ENCODE assay signal across 8 cellular contexts in the genomic region with DNA sequence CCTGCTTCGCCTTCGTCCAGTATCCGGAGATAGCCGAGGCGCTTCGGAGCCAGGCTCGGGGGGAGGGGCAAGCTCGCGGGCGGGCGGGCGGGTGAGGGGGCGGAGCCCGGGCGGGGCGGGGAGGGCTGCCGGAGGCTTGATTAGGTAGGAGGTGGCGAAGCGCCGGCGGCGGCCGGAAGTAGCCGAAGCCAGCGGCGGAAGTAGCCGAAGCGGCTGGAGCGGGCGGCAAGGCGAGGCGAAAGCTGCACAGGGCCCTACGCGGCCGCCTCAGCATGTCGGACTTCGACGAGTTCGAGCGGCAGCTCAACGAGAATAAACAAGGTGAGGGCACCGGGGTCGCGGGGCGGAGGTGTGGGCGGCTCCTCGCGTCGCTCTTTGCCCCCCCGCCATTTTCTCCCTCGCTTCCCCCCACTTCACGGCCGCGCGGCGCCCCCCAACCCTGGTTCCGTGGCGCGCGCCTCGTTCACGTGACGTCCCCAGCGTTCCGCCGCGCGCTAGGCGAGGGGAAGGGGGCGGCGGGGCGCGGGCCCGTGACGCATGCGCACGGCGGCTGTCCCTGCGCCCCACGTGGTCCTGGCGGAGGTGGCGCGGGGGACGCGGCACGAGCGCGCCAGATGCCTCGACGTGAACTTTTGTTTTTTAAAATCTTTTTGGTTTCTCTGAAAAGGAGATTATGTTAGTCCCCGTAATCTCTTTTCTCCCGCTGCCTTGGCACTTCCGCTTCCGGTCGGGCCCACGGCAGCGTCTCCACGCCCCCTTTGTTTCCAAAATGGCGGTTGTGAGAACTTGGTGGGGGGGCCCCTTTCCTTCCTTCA. TPM values are rescaled to one million over a fixed set of nuclear protein-coding genes. Genes with fewer than 3 reads are reported as not detected.
A peak's percentile ranks its signal among the peaks of the same experiment; 100 is the strongest.
DNase-seq lines count a peak whose midpoint lies in the region; FAIRE-seq and TF ChIP-seq lines count a peak whose summit lies in the region.

A gene (plus strand): TSS at position 203 of the 815 bp plus-strand sequence. CDS start 70 bp downstream, at position 273.

- no peaks in the 10 kb centered on the region for H3K9me3 ChIP-seq in ES-I3 (ENCODE audit: control insufficient read depth, insufficient read depth, low read length)
- H3K9me3 ChIP-seq in Loucy (ENCODE audit: insufficient read depth, low read depth, low read length) = no peaks in the 10 kb centered on the region
- H3K9me3 ChIP-seq in SJSA1 (replicated peaks) = no peaks in the 10 kb centered on the region
- H3K9me3 ChIP-seq in neutrophil = no peaks in the 10 kb centered on the region

- peak within 1 kb of the TSS; percentile 94 for H3K4me2 ChIP-seq in Loucy (ENCODE audit: low read depth, low read length, poor library complexity, severe bottlenecking)

- no peaks in the 10 kb centered on the region for H3F3A ChIP-seq in Loucy (ENCODE audit: low read depth)

- FAIRE-seq in H54 (lab: Jason Lieb, UNC) (no peak), frontal cortex (lab: Jason Lieb, UNC) (no peak)

- DNase-seq in H54 (ENCODE audit: insufficient read length, low spot score) = peak; percentile 95
- DNase-seq in SJSA1 (ENCODE audit: low read depth in 1 of 2, low spot score in 2 of 2) = peak; percentile 87 to 97
- DNase-seq in activated naive CD4-positive, alpha-beta T cell (lab: John Stamatoyannopoulos, UW) = peak; percentile 94 to 98 (median 96)
- peak; percentile 97 to 99 for DNase-seq in frontal cortex (ENCODE audit: low spot score in 2 of 2)
- DNase-seq in substantia nigra (lab: John Stamatoyannopoulos, UW) = peak; percentile 62 to 99 (median 95)

- H3K9ac ChIP-seq in ES-I3 (ENCODE audit: low read depth, low read length) (peak within 1 kb of the TSS; percentile 96), Loucy (ENCODE audit: low read depth, low read length, poor library complexity, severe bottlenecking) (peak within 1 kb of the TSS; percentile 95)

- H4K20me1 ChIP-seq in Loucy (ENCODE audit: insufficient read depth, low read length, poor library complexity, severe bottlenecking) = peaks cover 46% of the 10 kb centered on the region

- peak within 1 kb of the TSS; percentile 92 for H3K27ac ChIP-seq in SJSA1
- H3K27ac ChIP-seq in neutrophil = peak within 1 kb of the TSS; percentile 96
- peak within 1 kb of the TSS; percentile 97 for H3K27ac ChIP-seq in substantia nigra (ENCODE audit: low read depth, low read length, poor library complexity, severe bottlenecking)

- peak within 1 kb of the TSS; percentile 79 for H2AFZ ChIP-seq in Loucy (ENCODE audit: low read length)

- TF ChIP-seq POLR2A in H54 (IDR thresholded peaks at IDR 0.05; ENCODE audit: low read depth, low read length) = peak; percentile 88

- peak within 1 kb of the TSS; percentile 87 for H3K4me3 ChIP-seq in Loucy (ENCODE audit: low read length, poor library complexity, severe bottlenecking)
- peak within 1 kb of the TSS; percentile 89 for H3K4me3 ChIP-seq in SJSA1
- peak within 1 kb of the TSS; percentile 71 to 100 for H3K4me3 ChIP-seq in neutrophil (ENCODE audit: low read depth in 1 of 2, low read length in 1 of 2)

- H3K27me3 ChIP-seq in Loucy (ENCODE audit: insufficient read depth, low read length, poor library complexity, severe bottlenecking) (peaks cover 4% of the 10 kb centered on the region), SJSA1 (replicated peaks) (no peaks in the 10 kb centered on the region), neutrophil (no peaks in the 10 kb centered on the region)

- TF ChIP-seq CTCF in Loucy (conservative IDR thresholded peaks at IDR 0.05; ENCODE audit: low read length) (no peak), neutrophil (IDR thresholded peaks at IDR 0.05) (no peak)

- H3K79me2 ChIP-seq in Loucy (ENCODE audit: insufficient read depth, low read length) = peaks cover 51% of the 10 kb centered on the region

- peaks cover 18% of the 10 kb centered on the region for H3K4me1 ChIP-seq in ES-I3 (ENCODE audit: insufficient read depth, low read length)
- peaks cover 33% of the 10 kb centered on the region for H3K4me1 ChIP-seq in Loucy (ENCODE audit: insufficient read depth, low read length, poor library complexity, severe bottlenecking)
- H3K4me1 ChIP-seq in SJSA1 (replicated peaks) = peaks cover 14% of the 10 kb centered on the region; the same call in 1 of the 2 replicates
- peaks cover 29 to 36% of the 10 kb centered on the region in 2 experiments for H3K4me1 ChIP-seq in neutrophil (ENCODE audit: control insufficient read depth in 1 of 2, insufficient read depth in 1 of 2, low read depth in 1 of 2, low read length in 1 of 2)

- no peaks in the 10 kb centered on the region for H3K9me2 ChIP-seq in Loucy (replicated peaks; ENCODE audit: low read depth, low read length)

- H3K36me3 ChIP-seq in ES-I3 (ENCODE audit: insufficient read depth, low read length) (no peaks in the 10 kb centered on the region), Loucy (ENCODE audit: insufficient read depth, low read length) (peaks cover 10% of the 10 kb centered on the region; the same call in 1 of the 2 replicates), SJSA1 (peaks cover 34% of the 10 kb centered on the region), neutrophil (peaks cover 20% of the 10 kb centered on the region)

RNA-seq across cellular contexts. Expression of the gene that starts here (rescaled TPM):
- 137 and 183 TPM in 2 replicates for total RNA-seq in SJSA1 (2014; rRNA removed; shearing (Covaris generic))
- total RNA-seq in frontal cortex = 70.1 TPM

Comparison
In these comparisons a context has a peak if more than half of its experiments do, and no peak if none do; other contexts are left out.
1. Peak in every context shown above with its lines: DNase-seq, H3K4me3 ChIP-seq and H3K27ac ChIP-seq.